1 cellular context compared by ENCODE assay signal in genomic region chr12:104699489-104700194, GRCh38.
A peak's percentile ranks its signal among the peaks of the same experiment; 100 is the strongest.
TF ChIP-seq lines count a peak whose summit lies in the region.

No MANE protein-coding gene starts in this region.

TF ChIP-seq in GM12878, 131 proteins besides CTCF, POLR2A, EP300 and RAD21 (continues in another document):
- TF ChIP-seq ZNF687 (IDR thresholded peaks at IDR 0.05), result no peak; the same call in 1 of the 2 replicates
- no peak for TF ChIP-seq SMARCA5 (IDR thresholded peaks at IDR 0.05)
- TF ChIP-seq ZNF274 (IDR thresholded peaks at IDR 0.05; ENCODE audit: insufficient read depth, insufficient read length), result no peak
- 0 out of 2 replicates have a peak, but pooled peaks have one; percentile 14 for TF ChIP-seq CREM (IDR thresholded peaks at IDR 0.05; ENCODE audit: low read depth)
- no peak for TF ChIP-seq FOXM1 (IDR thresholded peaks at IDR 0.05; ENCODE audit: low read depth, low read length)
- TF ChIP-seq IRF4 (IDR thresholded peaks at IDR 0.05; ENCODE audit: low read depth, low read length), result 0 out of 2 replicates have a peak, but pooled peaks have one; percentile 34
- no peak for TF ChIP-seq HCFC1 (IDR thresholded peaks at IDR 0.05; ENCODE audit: low read length)
- no peak for TF ChIP-seq HDAC6 (IDR thresholded peaks at IDR 0.05; ENCODE audit: unreplicated experiment)
- TF ChIP-seq SRF (IDR thresholded peaks at IDR 0.05; ENCODE audit: low read depth in 2 of 2, low read length in 2 of 2), result no peak
- no peak for TF ChIP-seq PML (IDR thresholded peaks at IDR 0.05; ENCODE audit: low read length)
- 0 out of 2 replicates have a peak, but pooled peaks have one; percentile 26 for TF ChIP-seq POLR2AphosphoS5 (IDR thresholded peaks at IDR 0.05; ENCODE audit: low read length)
- TF ChIP-seq SP1 (IDR thresholded peaks at IDR 0.05; ENCODE audit: low read depth, low read length), result no peak
- TF ChIP-seq REST (IDR thresholded peaks at IDR 0.05; ENCODE audit: low read depth, low read length), result no peak
- TF ChIP-seq DPF2 (IDR thresholded peaks at IDR 0.05), result peak; percentile 70; the same call in 1 of the 2 replicates
- TF ChIP-seq, protein P1, sequence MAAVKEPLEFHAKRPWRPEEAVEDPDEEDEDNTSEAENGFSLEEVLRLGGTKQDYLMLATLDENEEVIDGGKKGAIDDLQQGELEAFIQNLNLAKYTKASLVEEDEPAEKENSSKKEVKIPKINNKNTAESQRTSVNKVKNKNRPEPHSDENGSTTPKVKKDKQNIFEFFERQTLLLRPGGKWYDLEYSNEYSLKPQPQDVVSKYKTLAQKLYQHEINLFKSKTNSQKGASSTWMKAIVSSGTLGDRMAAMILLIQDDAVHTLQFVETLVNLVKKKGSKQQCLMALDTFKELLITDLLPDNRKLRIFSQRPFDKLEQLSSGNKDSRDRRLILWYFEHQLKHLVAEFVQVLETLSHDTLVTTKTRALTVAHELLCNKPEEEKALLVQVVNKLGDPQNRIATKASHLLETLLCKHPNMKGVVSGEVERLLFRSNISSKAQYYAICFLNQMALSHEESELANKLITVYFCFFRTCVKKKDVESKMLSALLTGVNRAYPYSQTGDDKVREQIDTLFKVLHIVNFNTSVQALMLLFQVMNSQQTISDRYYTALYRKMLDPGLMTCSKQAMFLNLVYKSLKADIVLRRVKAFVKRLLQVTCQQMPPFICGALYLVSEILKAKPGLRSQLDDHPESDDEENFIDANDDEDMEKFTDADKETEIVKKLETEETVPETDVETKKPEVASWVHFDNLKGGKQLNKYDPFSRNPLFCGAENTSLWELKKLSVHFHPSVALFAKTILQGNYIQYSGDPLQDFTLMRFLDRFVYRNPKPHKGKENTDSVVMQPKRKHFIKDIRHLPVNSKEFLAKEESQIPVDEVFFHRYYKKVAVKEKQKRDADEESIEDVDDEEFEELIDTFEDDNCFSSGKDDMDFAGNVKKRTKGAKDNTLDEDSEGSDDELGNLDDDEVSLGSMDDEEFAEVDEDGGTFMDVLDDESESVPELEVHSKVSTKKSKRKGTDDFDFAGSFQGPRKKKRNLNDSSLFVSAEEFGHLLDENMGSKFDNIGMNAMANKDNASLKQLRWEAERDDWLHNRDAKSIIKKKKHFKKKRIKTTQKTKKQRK (IDR thresholded peaks at IDR 0.05; ENCODE audit: low read depth, low read length), result no peak
- TF ChIP-seq ZNF207 (IDR thresholded peaks at IDR 0.05; ENCODE audit: borderline replicate concordance), result no peak
- no peak for TF ChIP-seq SIN3A (IDR thresholded peaks at IDR 0.05; ENCODE audit: low read depth, low read length)
- TF ChIP-seq MEF2B (IDR thresholded peaks at IDR 0.05; ENCODE audit: partially characterized antibody, poor library complexity, severe bottlenecking), result no peak
- no peak for TF ChIP-seq GABPA (IDR thresholded peaks at IDR 0.05; ENCODE audit: low read depth)
- TF ChIP-seq JUND (IDR thresholded peaks at IDR 0.05; ENCODE audit: low read depth, low read length), result no peak
- TF ChIP-seq NFIC (IDR thresholded peaks at IDR 0.05; ENCODE audit: low read depth, low read length), result peak; percentile 45; the same call in 1 of the 2 replicates
- TF ChIP-seq CUX1 (IDR thresholded peaks at IDR 0.05; ENCODE audit: insufficient replicate concordance, low read depth, low read length), result no peak
- no peak for TF ChIP-seq NR2C2 (IDR thresholded peaks at IDR 0.05; ENCODE audit: borderline replicate concordance, control insufficient read depth, insufficient read length, low read depth)
- TF ChIP-seq, protein P2, sequence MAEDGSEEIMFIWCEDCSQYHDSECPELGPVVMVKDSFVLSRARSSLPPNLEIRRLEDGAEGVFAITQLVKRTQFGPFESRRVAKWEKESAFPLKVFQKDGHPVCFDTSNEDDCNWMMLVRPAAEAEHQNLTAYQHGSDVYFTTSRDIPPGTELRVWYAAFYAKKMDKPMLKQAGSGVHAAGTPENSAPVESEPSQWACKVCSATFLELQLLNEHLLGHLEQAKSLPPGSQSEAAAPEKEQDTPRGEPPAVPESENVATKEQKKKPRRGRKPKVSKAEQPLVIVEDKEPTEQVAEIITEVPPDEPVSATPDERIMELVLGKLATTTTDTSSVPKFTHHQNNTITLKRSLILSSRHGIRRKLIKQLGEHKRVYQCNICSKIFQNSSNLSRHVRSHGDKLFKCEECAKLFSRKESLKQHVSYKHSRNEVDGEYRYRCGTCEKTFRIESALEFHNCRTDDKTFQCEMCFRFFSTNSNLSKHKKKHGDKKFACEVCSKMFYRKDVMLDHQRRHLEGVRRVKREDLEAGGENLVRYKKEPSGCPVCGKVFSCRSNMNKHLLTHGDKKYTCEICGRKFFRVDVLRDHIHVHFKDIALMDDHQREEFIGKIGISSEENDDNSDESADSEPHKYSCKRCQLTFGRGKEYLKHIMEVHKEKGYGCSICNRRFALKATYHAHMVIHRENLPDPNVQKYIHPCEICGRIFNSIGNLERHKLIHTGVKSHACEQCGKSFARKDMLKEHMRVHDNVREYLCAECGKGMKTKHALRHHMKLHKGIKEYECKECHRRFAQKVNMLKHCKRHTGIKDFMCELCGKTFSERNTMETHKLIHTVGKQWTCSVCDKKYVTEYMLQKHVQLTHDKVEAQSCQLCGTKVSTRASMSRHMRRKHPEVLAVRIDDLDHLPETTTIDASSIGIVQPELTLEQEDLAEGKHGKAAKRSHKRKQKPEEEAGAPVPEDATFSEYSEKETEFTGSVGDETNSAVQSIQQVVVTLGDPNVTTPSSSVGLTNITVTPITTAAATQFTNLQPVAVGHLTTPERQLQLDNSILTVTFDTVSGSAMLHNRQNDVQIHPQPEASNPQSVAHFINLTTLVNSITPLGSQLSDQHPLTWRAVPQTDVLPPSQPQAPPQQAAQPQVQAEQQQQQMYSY (CRISPR knock-in tag; IDR thresholded peaks at IDR 0.05), result no peak
- TF ChIP-seq ZNF24 (IDR thresholded peaks at IDR 0.05), result peak; percentile 74
- no peak for TF ChIP-seq SREBF2 (IDR thresholded peaks at IDR 0.05; ENCODE audit: low read length)
- TF ChIP-seq ASH2L (IDR thresholded peaks at IDR 0.05; ENCODE audit: borderline replicate concordance, low read depth), result no peak
- TF ChIP-seq JUNB (IDR thresholded peaks at IDR 0.05), result peak; percentile 51
- TF ChIP-seq, protein P3, sequence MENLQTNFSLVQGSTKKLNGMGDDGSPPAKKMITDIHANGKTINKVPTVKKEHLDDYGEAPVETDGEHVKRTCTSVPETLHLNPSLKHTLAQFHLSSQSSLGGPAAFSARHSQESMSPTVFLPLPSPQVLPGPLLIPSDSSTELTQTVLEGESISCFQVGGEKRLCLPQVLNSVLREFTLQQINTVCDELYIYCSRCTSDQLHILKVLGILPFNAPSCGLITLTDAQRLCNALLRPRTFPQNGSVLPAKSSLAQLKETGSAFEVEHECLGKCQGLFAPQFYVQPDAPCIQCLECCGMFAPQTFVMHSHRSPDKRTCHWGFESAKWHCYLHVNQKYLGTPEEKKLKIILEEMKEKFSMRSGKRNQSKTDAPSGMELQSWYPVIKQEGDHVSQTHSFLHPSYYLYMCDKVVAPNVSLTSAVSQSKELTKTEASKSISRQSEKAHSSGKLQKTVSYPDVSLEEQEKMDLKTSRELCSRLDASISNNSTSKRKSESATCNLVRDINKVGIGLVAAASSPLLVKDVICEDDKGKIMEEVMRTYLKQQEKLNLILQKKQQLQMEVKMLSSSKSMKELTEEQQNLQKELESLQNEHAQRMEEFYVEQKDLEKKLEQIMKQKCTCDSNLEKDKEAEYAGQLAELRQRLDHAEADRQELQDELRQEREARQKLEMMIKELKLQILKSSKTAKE (IDR thresholded peaks at IDR 0.05; ENCODE audit: low read depth, poor library complexity, severe bottlenecking), result peak; percentile 49
- no peak for TF ChIP-seq WRNIP1 (IDR thresholded peaks at IDR 0.05; ENCODE audit: borderline replicate concordance, low read depth, low read length)
- TF ChIP-seq, protein P4, sequence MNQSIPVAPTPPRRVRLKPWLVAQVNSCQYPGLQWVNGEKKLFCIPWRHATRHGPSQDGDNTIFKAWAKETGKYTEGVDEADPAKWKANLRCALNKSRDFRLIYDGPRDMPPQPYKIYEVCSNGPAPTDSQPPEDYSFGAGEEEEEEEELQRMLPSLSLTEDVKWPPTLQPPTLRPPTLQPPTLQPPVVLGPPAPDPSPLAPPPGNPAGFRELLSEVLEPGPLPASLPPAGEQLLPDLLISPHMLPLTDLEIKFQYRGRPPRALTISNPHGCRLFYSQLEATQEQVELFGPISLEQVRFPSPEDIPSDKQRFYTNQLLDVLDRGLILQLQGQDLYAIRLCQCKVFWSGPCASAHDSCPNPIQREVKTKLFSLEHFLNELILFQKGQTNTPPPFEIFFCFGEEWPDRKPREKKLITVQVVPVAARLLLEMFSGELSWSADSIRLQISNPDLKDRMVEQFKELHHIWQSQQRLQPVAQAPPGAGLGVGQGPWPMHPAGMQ (IDR thresholded peaks at IDR 0.05; ENCODE audit: borderline replicate concordance), result no peak
- no peak for TF ChIP-seq RCOR1 (conservative IDR thresholded peaks at IDR 0.05; ENCODE audit: low read depth, low read length)
